1 cellular context compared by ENCODE assay signal in genomic region chr4:930827-931193, GRCh38.
TF ChIP-seq lines count a peak whose summit lies in the region.

No MANE protein-coding gene starts in this region.

TF ChIP-seq in GM23338, 12 proteins besides CTCF, POLR2A, EP300 and RAD21 (continued from another document):
- TF ChIP-seq ZNF462 (CRISPR knock-in tag; IDR thresholded peaks at IDR 0.05) (no peak), EZH2 (IDR thresholded peaks at IDR 0.05; ENCODE audit: low read depth, unreplicated experiment) (no peak)
